ENCODE assay signal across 8 cellular contexts in genomic region chr2:16773080-16773713, GRCh38.
DNase-seq lines count a peak whose midpoint lies in the region; ATAC-seq, FAIRE-seq and TF ChIP-seq lines count a peak whose summit lies in the region.

No MANE protein-coding gene starts in this region.

- H3K4me2 ChIP-seq in astrocyte (ENCODE audit: low read length), result no peak overlapping the region

- H3K36me3 Mint-ChIP-seq in Caco-2 (ENCODE audit: insufficient read depth, unreplicated experiment) (no peaks in the 10 kb centered on the region), astrocyte (ENCODE audit: low read depth, unreplicated experiment) (no peaks in the 10 kb centered on the region)
- no peaks in the 10 kb centered on the region for H3K36me3 Mint-ChIP-seq in stimulated activated memory B cell treated with anti-CD40 and anti-IgM and Interleukin-4, amounts not matched to agents 10 μg/mL and 1 μg/mL and 100 μg/mL, for 72 hours
- H3K36me3 Mint-ChIP-seq in activated T-cell treated with anti-CD3 and anti-CD28 coated beads, Interleukin-2, amount 50 U/mL, for 4 hours (ENCODE audit: insufficient read depth), result no peaks in the 10 kb centered on the region

- H3K4me3 Mint-ChIP-seq in Caco-2 (ENCODE audit: unreplicated experiment) (no peak overlapping the region), astrocyte (ENCODE audit: unreplicated experiment) (no peak overlapping the region)
- no peak overlapping the region for H3K4me3 Mint-ChIP-seq in stimulated activated memory B cell treated with anti-CD40 and anti-IgM and Interleukin-4, amounts not matched to agents 10 μg/mL and 1 μg/mL and 100 μg/mL, for 72 hours
- no peak overlapping the region for H3K4me3 Mint-ChIP-seq in activated T-cell treated with anti-CD3 and anti-CD28 coated beads, Interleukin-2, amount 50 U/mL, for 4 hours

- CTCF ChIA-PET in Caco-2 (lab: Charles Lee), result interaction anchor here (1.0 to 2.2 kb wide), 3 partner anchors 116 to 537 kb away, joined by 5 to 11 read pairs (median 8); no protein-coding TSS in a partner anchor

- no peaks in the 10 kb centered on the region for H3K36me3 ChIP-seq in Caco-2 (ENCODE audit: control insufficient read depth, insufficient read depth, low read length)
- H3K36me3 ChIP-seq in astrocyte (ENCODE audit: insufficient read depth, low read length), result no peaks in the 10 kb centered on the region

- no peak overlapping the region for H3K27ac ChIP-seq in astrocyte (ENCODE audit: low read depth, low read length)

- H3K27ac Mint-ChIP-seq in Caco-2 (ENCODE audit: unreplicated experiment) (no peak overlapping the region), astrocyte (ENCODE audit: unreplicated experiment) (no peak overlapping the region)
- no peak overlapping the region for H3K27ac Mint-ChIP-seq in stimulated activated memory B cell treated with anti-CD40 and anti-IgM and Interleukin-4, amounts not matched to agents 10 μg/mL and 1 μg/mL and 100 μg/mL, for 72 hours

- H4K20me1 ChIP-seq in astrocyte (ENCODE audit: insufficient read depth, low read length), result no peaks in the 10 kb centered on the region

- no peak overlapping the region for H2AFZ ChIP-seq in astrocyte (ENCODE audit: low read depth, low read length)

- no peaks in the 10 kb centered on the region for H3K79me2 ChIP-seq in astrocyte (ENCODE audit: insufficient read depth, low read length)

- H3K4me3 ChIP-seq in Caco-2 (ENCODE audit: low read depth, low read length) (no peak overlapping the region), astrocyte (ENCODE audit: insufficient read depth, low read depth, low read length) (no peak overlapping the region)

- peak; percentile 64 to 81 for TF ChIP-seq CTCF in Caco-2 (IDR thresholded peaks at IDR 0.05; ENCODE audit: insufficient read depth in 1 of 2, low read depth in 1 of 2, low read length in 1 of 2, severe bottlenecking in 1 of 2, unreplicated experiment in 1 of 2)
- peak; percentile 75 for TF ChIP-seq CTCF in astrocyte (IDR thresholded peaks at IDR 0.05; ENCODE audit: insufficient read depth, low read depth, low read length)

- H3K27me3 Mint-ChIP-seq in Caco-2 (ENCODE audit: insufficient read depth, unreplicated experiment) (peaks cover 18% of the 10 kb centered on the region), astrocyte (ENCODE audit: low read depth, unreplicated experiment) (peaks cover 4% of the 10 kb centered on the region)
- H3K27me3 Mint-ChIP-seq in stimulated activated memory B cell treated with anti-CD40 and anti-IgM and Interleukin-4, amounts not matched to agents 10 μg/mL and 1 μg/mL and 100 μg/mL, for 72 hours, result peaks cover 9% of the 10 kb centered on the region
- H3K27me3 Mint-ChIP-seq in activated T-cell treated with anti-CD3 and anti-CD28 coated beads, Interleukin-2, amount 50 U/mL, for 4 hours (ENCODE audit: low read depth), result peaks cover 12% of the 10 kb centered on the region

- ATAC-seq in GM18907 (IDR thresholded peaks at IDR 0.05; ENCODE audit: unreplicated experiment), result peak; percentile 84
- peak; percentile 56 for ATAC-seq in HG03097 (IDR thresholded peaks at IDR 0.05; ENCODE audit: low FRiP score, unreplicated experiment)
- peak; percentile 65 for ATAC-seq in stimulated activated memory B cell treated with anti-CD40 and anti-IgM and Interleukin-4, amounts not matched to agents 10 μg/mL and 1 μg/mL and 100 μg/mL, for 72 hours
- ATAC-seq in activated T-cell treated with anti-CD3 and anti-CD28 coated beads, Interleukin-2, amount 50 U/mL, for 4 hours, result no peak

- no peaks in the 10 kb centered on the region for H3K4me1 ChIP-seq in Caco-2
- H3K4me1 ChIP-seq in astrocyte (ENCODE audit: insufficient read depth, low read length), result peaks cover 3% of the 10 kb centered on the region

- no peaks in the 10 kb centered on the region for H3K4me1 Mint-ChIP-seq in Caco-2 (ENCODE audit: low read depth, unreplicated experiment)
- H3K4me1 Mint-ChIP-seq in astrocyte (ENCODE audit: low read depth, unreplicated experiment), result peaks cover 7% of the 10 kb centered on the region
- H3K4me1 Mint-ChIP-seq in stimulated activated memory B cell treated with anti-CD40 and anti-IgM and Interleukin-4, amounts not matched to agents 10 μg/mL and 1 μg/mL and 100 μg/mL, for 72 hours, result peaks cover 6% of the 10 kb centered on the region
- no peaks in the 10 kb centered on the region for H3K4me1 Mint-ChIP-seq in activated T-cell treated with anti-CD3 and anti-CD28 coated beads, Interleukin-2, amount 50 U/mL, for 4 hours (ENCODE audit: low read depth)

- H3K9me3 ChIP-seq in Caco-2 (no peaks in the 10 kb centered on the region), astrocyte (ENCODE audit: insufficient read depth, low read depth, low read length) (no peaks in the 10 kb centered on the region)

- no TSS peak for BruUV-seq in Caco-2 (replicated peaks; lab: Mats Ljungman, UMichigan)

- H3K9ac ChIP-seq in astrocyte (ENCODE audit: low read length), result no peak overlapping the region

- intact Hi-C loops in Caco-2 (cut with micrococcal nuclease; ENCODE audit: unreplicated experiment), result loop anchor here (1.0 kb wide), 5 partner anchors 117 to 898 kb away; no protein-coding TSS in a partner anchor

- no peak for FAIRE-seq in astrocyte (lab: Jason Lieb, UNC)

- peak in 1 of 2 experiments; percentile 66 for DNase-seq in Caco-2
- DNase-seq in NCI-H2227 (lab: John Stamatoyannopoulos, UW; ENCODE audit: unreplicated experiment), result peak; percentile 85
- peak; percentile 49 for DNase-seq in astrocyte (ENCODE audit: low read depth)
- peak in 26 of 51 donors; percentile 5 to 72 (median 22) for DNase-seq in hypothalamus (lab: John Stamatoyannopoulos, UW)
- DNase-seq in activated T-cell treated with anti-CD3 and anti-CD28 coated beads, Interleukin-2, amount 50 U/mL, for 4 hours, result no peak

- H3K9me3 Mint-ChIP-seq in Caco-2 (ENCODE audit: unreplicated experiment) (no peaks in the 10 kb centered on the region), astrocyte (ENCODE audit: unreplicated experiment) (no peaks in the 10 kb centered on the region)
- no peaks in the 10 kb centered on the region for H3K9me3 Mint-ChIP-seq in stimulated activated memory B cell treated with anti-CD40 and anti-IgM and Interleukin-4, amounts not matched to agents 10 μg/mL and 1 μg/mL and 100 μg/mL, for 72 hours
- H3K9me3 Mint-ChIP-seq in activated T-cell treated with anti-CD3 and anti-CD28 coated beads, Interleukin-2, amount 50 U/mL, for 4 hours, result no peaks in the 10 kb centered on the region

- H3K27me3 ChIP-seq in Caco-2 (replicated peaks; ENCODE audit: control insufficient read depth, insufficient read depth, low read length) (no peaks in the 10 kb centered on the region; the same call in none of the 2 replicates), astrocyte (ENCODE audit: insufficient read depth, low read length) (no peaks in the 10 kb centered on the region)

- POLR2A ChIA-PET in Caco-2 (lab: Charles Lee), result no interaction called here

Comparison
In these comparisons a context has a peak if more than half of its experiments do, and no peak if none do; other contexts are left out.
1. ATAC-seq: peak in GM18907 (single experiment), HG03097 (single experiment) and stimulated activated memory B cell treated with anti-CD40 and anti-IgM and Interleukin-4, amounts not matched to agents 10 μg/mL and 1 μg/mL and 100 μg/mL, for 72 hours (single experiment); none in activated T-cell treated with anti-CD3 and anti-CD28 coated beads, Interleukin-2, amount 50 U/mL, for 4 hours (0 of 2).